Comparison of ENCODE assay signal across 9 cellular contexts in the genomic region with DNA sequence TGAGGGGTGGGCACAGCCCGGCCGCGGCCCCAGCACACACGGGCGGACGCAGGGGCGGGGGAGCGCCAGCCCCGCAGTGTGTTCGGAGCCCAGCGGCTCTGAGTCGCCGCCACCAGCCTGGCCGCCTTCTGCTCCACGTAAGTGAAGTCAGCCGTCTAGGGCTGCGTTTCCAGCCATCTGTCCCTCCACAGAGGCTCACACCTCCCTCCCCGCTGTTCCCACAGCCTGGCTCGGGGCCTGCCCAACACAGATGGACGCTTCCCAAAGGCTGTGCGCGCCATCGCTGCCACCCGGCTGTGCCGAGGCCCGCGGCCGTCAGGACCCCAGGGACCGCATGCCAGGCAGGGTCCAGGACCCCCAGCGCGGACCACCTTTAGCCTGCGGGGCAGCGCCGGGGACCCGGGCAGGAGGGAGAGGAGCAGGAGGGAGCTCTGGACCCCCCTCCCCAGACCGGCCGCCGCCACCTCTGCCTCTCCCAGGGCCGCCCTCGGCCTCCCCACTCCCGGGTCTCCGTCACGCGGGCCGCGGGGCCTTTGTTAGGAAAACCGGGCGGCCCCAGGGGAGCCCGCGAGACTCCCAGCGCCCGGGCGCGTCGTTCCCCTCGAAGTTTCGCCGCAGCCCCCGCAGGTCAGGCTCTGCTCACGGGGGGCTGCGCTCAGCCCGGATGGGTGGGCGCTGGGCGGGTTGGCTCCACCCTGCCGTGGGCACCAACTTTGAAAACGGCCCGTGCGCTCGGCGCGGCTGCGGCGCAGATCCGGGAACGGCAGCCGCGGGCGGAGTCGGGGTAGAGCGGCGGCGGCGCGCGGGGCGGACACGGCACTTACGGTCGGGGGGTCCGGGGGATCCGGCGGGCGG. TPM values are rescaled to one million over a fixed set of nuclear protein-coding genes. Genes with fewer than 3 reads are reported as not detected.
DNase-seq lines count a peak whose midpoint lies in the region; ATAC-seq, FAIRE-seq and TF ChIP-seq lines count a peak whose summit lies in the region.
"Had no signal": no experiment of that assay in that cellular context is flagged by ENCODE, and none has a peak within 500 bp of the region (broad histone marks: within the 10 kb centered on the region; RNA-seq: fewer than 3 reads in every experiment).

No MANE protein-coding gene starts in this region.

- H3K9me3 Mint-ChIP-seq in CD8-positive, alpha-beta T cell = no peaks in the 10 kb centered on the region
- H3K9me3 Mint-ChIP-seq in nephron = no peaks in the 10 kb centered on the region

- peaks cover 46% of the 10 kb centered on the region for H3K27me3 Mint-ChIP-seq in CD8-positive, alpha-beta T cell (ENCODE audit: low read depth)
- peaks cover 48% of the 10 kb centered on the region for H3K27me3 Mint-ChIP-seq in nephron (ENCODE audit: low read depth)

- peaks cover 14% of the 10 kb centered on the region for H3K4me1 Mint-ChIP-seq in CD8-positive, alpha-beta T cell (ENCODE audit: low read depth)
- peaks cover 13% of the 10 kb centered on the region for H3K4me1 Mint-ChIP-seq in nephron

- H3K4me3 ChIP-seq in CD8-positive, alpha-beta T cell (ENCODE audit: low read depth, low read length) = no peak overlapping the region
- H3K4me3 ChIP-seq in duodenal mucosa (ENCODE audit: low read depth in 1 of 2, low read length in 2 of 2) = peak overlapping the region in 1 of 2 donors; percentile 59

- no peak for TF ChIP-seq CTCF in CD8-positive, alpha-beta T cell (IDR thresholded peaks at IDR 0.05)
- no peak for TF ChIP-seq CTCF in nephron (IDR thresholded peaks at IDR 0.05; ENCODE audit: unreplicated experiment in 3 of 3)

- H3K4me3 Mint-ChIP-seq in CD8-positive, alpha-beta T cell = peak overlapping the region; percentile 32
- peak overlapping the region; percentile 47 to 50 (median 50) for H3K4me3 Mint-ChIP-seq in nephron

- H3K9me3 ChIP-seq in CD8-positive, alpha-beta T cell (ENCODE audit: low read length) = no peaks in the 10 kb centered on the region
- no peaks in the 10 kb centered on the region for H3K9me3 ChIP-seq in duodenal mucosa (ENCODE audit: control insufficient read depth in 1 of 2, low read length in 2 of 2)

- no peak overlapping the region for H3K27ac Mint-ChIP-seq in CD8-positive, alpha-beta T cell
- no peak overlapping the region for H3K27ac Mint-ChIP-seq in nephron

- no peak overlapping the region for H3K9ac ChIP-seq in duodenal mucosa (ENCODE audit: low read depth in 1 of 2, low read length in 2 of 2)

- no peaks in the 10 kb centered on the region for H3K36me3 Mint-ChIP-seq in CD8-positive, alpha-beta T cell
- no peaks in the 10 kb centered on the region for H3K36me3 Mint-ChIP-seq in nephron (ENCODE audit: low read depth)

- POLR2A ChIA-PET in CD8-positive, alpha-beta T cell (lab: Charles Lee) = interaction anchor here (0.6 to 0.9 kb wide), 2 partner anchors 231 to 276 kb away, joined by 3 read pairs; a partner anchor contains a TSS

- peaks cover 28% of the 10 kb centered on the region for H3K27me3 ChIP-seq in CD8-positive, alpha-beta T cell (ENCODE audit: insufficient read depth, low read length)
- peaks cover 17 to 26% of the 10 kb centered on the region in 2 donors for H3K27me3 ChIP-seq in duodenal mucosa (ENCODE audit: control insufficient read depth in 1 of 2, insufficient read depth in 2 of 2, low read length in 2 of 2)

- CTCF ChIA-PET in CD8-positive, alpha-beta T cell (lab: Charles Lee) = interaction anchor here (0.6 to 4.0 kb wide), 4 partner anchors 227 to 661 kb away, joined by 3 to 40 read pairs (median 6); no protein-coding TSS in a partner anchor

- ATAC-seq in CD8-positive, alpha-beta T cell = peak; percentile 9
- peak; percentile 9 for ATAC-seq in HG03280 (IDR thresholded peaks at IDR 0.05; ENCODE audit: unreplicated experiment)

- intact Hi-C loops in CD8-positive, alpha-beta T cell (cut with DNase I, micrococcal nuclease) = loop anchor here in 1 of 2 experiments (5.0 to 10.0 kb wide), 2 partner anchors 206 to 347 kb away; no protein-coding TSS in a partner anchor

- no peak overlapping the region for H3K27ac ChIP-seq in CD8-positive, alpha-beta T cell (ENCODE audit: low read depth, low read length)
- H3K27ac ChIP-seq in duodenal mucosa (ENCODE audit: low read depth, low read length) = peak overlapping the region; percentile 10

- no peaks in the 10 kb centered on the region for H3K36me3 ChIP-seq in CD8-positive, alpha-beta T cell (ENCODE audit: insufficient read depth, low read length)
- no peaks in the 10 kb centered on the region for H3K36me3 ChIP-seq in duodenal mucosa (ENCODE audit: control insufficient read depth in 1 of 2, insufficient read depth in 2 of 2, low read length in 2 of 2)

- DNase-seq in CD8-positive, alpha-beta T cell = peak in 1 of 7 experiments; percentile 30
- DNase-seq in RCC 7860 (ENCODE audit: low spot score) (no peak), NCI-H345 (lab: John Stamatoyannopoulos, UW) (no peak), GM03348 (ENCODE audit: low spot score) (no peak), EL (no peak)

- peaks cover 21% of the 10 kb centered on the region for H3K4me1 ChIP-seq in CD8-positive, alpha-beta T cell (ENCODE audit: insufficient read depth, low read length)
- peaks cover 9 to 41% of the 10 kb centered on the region in 2 donors for H3K4me1 ChIP-seq in duodenal mucosa (ENCODE audit: control insufficient read depth in 1 of 2, insufficient read depth in 2 of 2, low read length in 2 of 2)

- no peak for FAIRE-seq in RCC 7860 (lab: Jason Lieb, UNC)

RNA-seq across cellular contexts. Expression of a gene that starts 36.6 kb away (rescaled TPM):
- under 1 TPM; 0.11 to 0.31 TPM for total RNA-seq in CD8-positive, alpha-beta T cell
- total RNA-seq: activated CD8-positive, alpha-beta memory T cell treated with anti-CD3 and anti-CD28 coated beads for 36 hours had no signal
